1 cellular context compared by ENCODE assay signal in the genomic region with DNA sequence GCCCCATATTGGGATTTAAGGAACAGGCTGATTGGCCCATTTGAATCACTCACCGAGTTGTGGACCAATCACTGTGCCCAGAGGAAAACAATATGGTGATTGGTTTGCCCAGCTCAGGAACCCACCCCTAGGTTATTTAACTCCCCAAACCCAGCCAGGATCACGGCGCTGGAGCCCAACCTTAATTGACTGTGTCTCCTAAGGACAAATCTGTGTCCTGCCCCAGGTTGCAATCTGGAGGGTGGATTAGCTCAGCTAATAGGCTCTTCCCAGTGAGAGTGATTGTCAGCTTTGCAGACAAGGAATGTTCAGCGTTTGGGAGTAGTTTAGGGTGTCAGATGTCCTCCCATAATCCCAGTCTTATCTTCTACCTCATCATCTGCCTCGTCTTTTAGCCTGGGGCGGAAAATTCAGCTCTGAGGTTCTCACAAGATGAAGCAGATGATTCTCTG.
TF ChIP-seq lines count a peak whose summit lies in the region.

No MANE protein-coding gene starts in this region.

TF ChIP-seq in Ishikawa, 13 proteins besides CTCF, POLR2A, EP300 and RAD21:
- TF ChIP-seq FOXM1 (IDR thresholded peaks at IDR 0.05; ENCODE audit: borderline replicate concordance, low read depth): peak; percentile 91
- no peak for TF ChIP-seq TCF12 (IDR thresholded peaks at IDR 0.05; ENCODE audit: low read depth)
